Comparison of ENCODE assay signal across 7 cellular contexts in genomic region chr17:44014133-44014436, GRCh38. TPM values are rescaled to one million over a fixed set of nuclear protein-coding genes. Genes with fewer than 3 reads are reported as not detected.
A peak's percentile ranks its signal among the peaks of the same experiment; 100 is the strongest.
DNase-seq lines count a peak whose midpoint lies in the region; ATAC-seq lines count a peak whose summit lies in the region.

No MANE protein-coding gene starts in this region.

- H3K9me3 ChIP-seq in subcutaneous abdominal adipose tissue (ENCODE audit: control insufficient read depth in 5 of 5, low read length in 5 of 5), result no peaks in the 10 kb centered on the region

- H3K9me3 Mint-ChIP-seq in activated naive CD8-positive, alpha-beta T cell treated with anti-CD3 and anti-CD28 coated beads for 36 hours, result no peaks in the 10 kb centered on the region

- peaks cover 0 to 23% (median 17%) of the 10 kb centered on the region in 5 donors for H3K36me3 ChIP-seq in subcutaneous abdominal adipose tissue (ENCODE audit: control insufficient read depth in 5 of 5, insufficient read depth in 5 of 5, low read length in 5 of 5)

- H3K9ac ChIP-seq in subcutaneous abdominal adipose tissue (ENCODE audit: low read length in 5 of 5), result peak overlapping the region; percentile 86 to 95 (median 91)

- peak; percentile 18 for DNase-seq in activated naive CD8-positive, alpha-beta T cell treated with anti-CD3 and anti-CD28 coated beads for 36 hours
- DNase-seq in islet precursor cell (peak; percentile 82), NCI-H2171 treated with DMSO at 0.1 percent for 48 hours (lab: John Stamatoyannopoulos, UW) (no peak), DMS153 (lab: John Stamatoyannopoulos, UW) (no peak)

- H3K27ac ChIP-seq in subcutaneous abdominal adipose tissue (ENCODE audit: low read depth, low read length), result peak overlapping the region; percentile 51

- peak overlapping the region; percentile 82 to 100 (median 98) for H3K4me3 ChIP-seq in subcutaneous abdominal adipose tissue (ENCODE audit: low read depth in 1 of 5, low read length in 5 of 5)

- H3K36me3 Mint-ChIP-seq in activated naive CD8-positive, alpha-beta T cell treated with anti-CD3 and anti-CD28 coated beads for 36 hours, result peaks cover 16% of the 10 kb centered on the region

- peak; percentile 13 for ATAC-seq in HG03280 (IDR thresholded peaks at IDR 0.05; ENCODE audit: unreplicated experiment)
- no peak for ATAC-seq in GM18520 (IDR thresholded peaks at IDR 0.05; ENCODE audit: unreplicated experiment)

- H3K4me1 Mint-ChIP-seq in activated naive CD8-positive, alpha-beta T cell treated with anti-CD3 and anti-CD28 coated beads for 36 hours, result peaks cover 14% of the 10 kb centered on the region

- H3K27ac Mint-ChIP-seq in activated naive CD8-positive, alpha-beta T cell treated with anti-CD3 and anti-CD28 coated beads for 36 hours, result peak overlapping the region; percentile 97

- peaks cover 2 to 17% (median 14%) of the 10 kb centered on the region in 5 donors for H3K4me1 ChIP-seq in subcutaneous abdominal adipose tissue (ENCODE audit: control insufficient read depth in 5 of 5, insufficient read depth in 5 of 5, low read length in 5 of 5)

- H3K27me3 Mint-ChIP-seq in activated naive CD8-positive, alpha-beta T cell treated with anti-CD3 and anti-CD28 coated beads for 36 hours, result no peaks in the 10 kb centered on the region

- H3K4me3 Mint-ChIP-seq in activated naive CD8-positive, alpha-beta T cell treated with anti-CD3 and anti-CD28 coated beads for 36 hours, result peak overlapping the region; percentile 100

- no peaks in the 10 kb centered on the region for H3K27me3 ChIP-seq in subcutaneous abdominal adipose tissue (ENCODE audit: control insufficient read depth in 5 of 5, insufficient read depth in 4 of 5, low read length in 5 of 5)

RNA-seq across cellular contexts. Expression of gene TMEM101, which starts 0.7 kb away (rescaled TPM):
- 10 to 100 TPM; 22.7 to 26.9 TPM for total RNA-seq in activated naive CD8-positive, alpha-beta T cell treated with anti-CD3 and anti-CD28 coated beads for 36 hours

RNA-seq across cellular contexts. Expression of gene NAGS, which starts 9.7 kb away (rescaled TPM):
- total RNA-seq in activated naive CD8-positive, alpha-beta T cell treated with anti-CD3 and anti-CD28 coated beads for 36 hours, result 1 to 10 TPM in 1 of 2 experiments, under 1 TPM in 1; 0.82 to 1.1 TPM

RNA-seq across cellular contexts. Expression of gene LSM12, which starts 52.4 kb away (rescaled TPM):
- total RNA-seq in activated naive CD8-positive, alpha-beta T cell treated with anti-CD3 and anti-CD28 coated beads for 36 hours, result 100 to 1,000 TPM; 103 to 110 TPM

RNA-seq across cellular contexts. Expression of gene G6PC3, which starts 56.5 kb away (rescaled TPM):
- 10 to 100 TPM; 30.8 to 31.1 TPM for total RNA-seq in activated naive CD8-positive, alpha-beta T cell treated with anti-CD3 and anti-CD28 coated beads for 36 hours

Comparison
In these comparisons a context has a peak if more than half of its experiments do, and no peak if none do; other contexts are left out.
1. DNase-seq: peak in activated naive CD8-positive, alpha-beta T cell treated with anti-CD3 and anti-CD28 coated beads for 36 hours (single experiment) and islet precursor cell (single experiment); none in NCI-H2171 treated with DMSO at 0.1 percent for 48 hours (single experiment) and DMS153 (single experiment).